In the genomic region with DNA sequence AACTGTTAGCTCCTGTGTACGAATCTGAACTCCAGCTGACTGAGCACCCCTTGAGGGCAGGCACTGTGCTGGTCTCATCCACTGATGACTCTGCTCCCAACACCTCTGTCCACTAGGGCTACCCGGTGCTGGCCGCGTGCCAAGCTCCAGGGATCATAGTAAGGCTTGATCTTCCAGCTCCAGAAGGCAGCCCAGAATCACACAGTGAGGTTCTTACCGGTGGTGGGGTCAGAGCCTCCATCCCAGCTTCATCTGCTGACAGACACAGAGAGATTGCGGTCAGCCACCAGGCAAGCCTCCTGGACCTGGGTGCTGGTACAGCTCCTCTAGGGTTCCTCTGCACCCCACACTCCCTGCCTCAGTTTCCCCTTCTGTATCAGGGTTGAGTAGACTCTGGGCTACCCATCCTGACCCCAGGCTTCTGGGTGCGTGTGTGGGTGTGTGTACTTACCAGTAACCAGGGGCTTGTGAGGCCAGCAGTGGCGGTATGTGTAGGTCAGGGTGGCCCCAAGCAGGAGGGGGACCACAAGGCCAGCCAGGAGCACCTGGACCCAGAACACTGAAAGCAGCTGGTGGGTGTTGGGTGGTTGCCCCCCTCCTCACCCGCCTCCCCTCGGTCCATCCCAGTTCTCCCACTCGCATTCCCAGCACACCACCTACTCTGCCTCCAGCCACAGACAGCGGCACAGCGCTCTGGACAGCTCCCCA, we compare ENCODE assay signal across 1 cellular context.
TF ChIP-seq lines count a peak whose summit lies in the region.

No MANE protein-coding gene starts in this region.

TF ChIP-seq in K562, 482 proteins besides CTCF, POLR2A, EP300 and RAD21 (continued from another document):
- TF ChIP-seq STAT6 (CRISPR knock-in tag; IDR thresholded peaks at IDR 0.05) (no peak), RBM14 (IDR thresholded peaks at IDR 0.05; ENCODE audit: borderline replicate concordance, insufficient read depth, low read depth, low read length) (no peak), ZBTB7A (IDR thresholded peaks at IDR 0.05; ENCODE audit: borderline replicate concordance, control insufficient read depth, low read depth, low read length) (no peak), ATF1 (CRISPR knock-in tag; IDR thresholded peaks at IDR 0.05) (no peak), ATF1 (tag; IDR thresholded peaks at IDR 0.05) (no peak), CHD1 (IDR thresholded peaks at IDR 0.05; ENCODE audit: low read length) (no peak), ZNF407 (IDR thresholded peaks at IDR 0.05; ENCODE audit: low read depth) (no peak), ARID1B (IDR thresholded peaks at IDR 0.05) (no peak), CHAMP1 (IDR thresholded peaks at IDR 0.05) (no peak), TRIM24 (IDR thresholded peaks at IDR 0.05) (peak; percentile 29 to 68; a peak in 3 of 4 replicates)
- TF ChIP-seq, protein P1, sequence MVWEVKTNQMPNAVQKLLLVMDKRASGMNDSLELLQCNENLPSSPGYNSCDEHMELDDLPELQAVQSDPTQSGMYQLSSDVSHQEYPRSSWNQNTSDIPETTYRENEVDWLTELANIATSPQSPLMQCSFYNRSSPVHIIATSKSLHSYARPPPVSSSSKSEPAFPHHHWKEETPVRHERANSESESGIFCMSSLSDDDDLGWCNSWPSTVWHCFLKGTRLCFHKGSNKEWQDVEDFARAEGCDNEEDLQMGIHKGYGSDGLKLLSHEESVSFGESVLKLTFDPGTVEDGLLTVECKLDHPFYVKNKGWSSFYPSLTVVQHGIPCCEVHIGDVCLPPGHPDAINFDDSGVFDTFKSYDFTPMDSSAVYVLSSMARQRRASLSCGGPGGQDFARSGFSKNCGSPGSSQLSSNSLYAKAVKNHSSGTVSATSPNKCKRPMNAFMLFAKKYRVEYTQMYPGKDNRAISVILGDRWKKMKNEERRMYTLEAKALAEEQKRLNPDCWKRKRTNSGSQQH (CRISPR knock-in tag; IDR thresholded peaks at IDR 0.05), result no peak
- TF ChIP-seq, protein P2, sequence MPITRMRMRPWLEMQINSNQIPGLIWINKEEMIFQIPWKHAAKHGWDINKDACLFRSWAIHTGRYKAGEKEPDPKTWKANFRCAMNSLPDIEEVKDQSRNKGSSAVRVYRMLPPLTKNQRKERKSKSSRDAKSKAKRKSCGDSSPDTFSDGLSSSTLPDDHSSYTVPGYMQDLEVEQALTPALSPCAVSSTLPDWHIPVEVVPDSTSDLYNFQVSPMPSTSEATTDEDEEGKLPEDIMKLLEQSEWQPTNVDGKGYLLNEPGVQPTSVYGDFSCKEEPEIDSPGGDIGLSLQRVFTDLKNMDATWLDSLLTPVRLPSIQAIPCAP (CRISPR knock-in tag; IDR thresholded peaks at IDR 0.05; ENCODE audit: borderline replicate concordance), result no peak
